Comparison of ENCODE assay signal across 8 cellular contexts in the genomic region with DNA sequence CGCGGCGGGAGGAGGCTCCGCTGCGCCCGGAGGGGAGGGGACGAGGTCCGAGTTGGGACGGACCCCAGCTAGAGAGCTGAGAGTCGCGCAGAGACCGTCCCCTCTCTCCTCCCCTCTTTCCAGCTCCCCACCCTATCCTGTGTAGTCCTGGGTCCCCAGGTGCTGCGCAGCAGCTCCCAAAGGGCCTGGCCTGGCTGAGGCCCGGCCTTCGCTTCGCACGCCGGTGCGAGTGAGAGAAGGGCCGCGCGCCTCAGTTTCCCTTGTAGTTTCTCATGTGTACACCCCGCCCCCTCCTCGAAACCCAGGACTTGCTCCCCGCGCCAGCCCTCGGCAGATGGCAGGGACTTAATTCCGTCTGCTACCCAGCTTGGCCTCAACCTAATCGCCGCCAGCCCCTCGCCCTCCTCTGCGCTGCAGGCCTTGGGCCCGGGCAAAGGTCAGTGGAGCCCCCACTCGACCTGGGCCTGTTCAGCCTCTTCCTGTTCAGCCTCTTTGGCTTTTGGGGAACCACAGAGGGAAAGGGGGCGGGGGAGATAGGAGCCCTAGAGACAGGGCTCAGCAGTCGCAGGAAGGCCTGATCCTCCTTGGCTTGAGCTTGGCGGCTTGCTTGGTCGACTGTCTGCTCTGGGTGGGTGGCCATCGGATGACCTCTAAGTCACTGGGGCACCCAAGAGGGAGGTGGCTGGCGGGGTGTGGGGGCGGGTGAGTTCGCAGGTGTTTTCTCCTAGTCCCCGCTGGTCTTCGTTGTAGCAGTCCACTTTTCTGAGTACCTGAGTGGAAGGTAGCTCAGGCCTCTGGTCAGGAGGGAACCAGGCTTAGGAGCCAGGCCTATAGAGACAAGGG. TPM values are rescaled to one million over a fixed set of nuclear protein-coding genes. Genes with fewer than 3 reads are reported as not detected.
DNase-seq lines count a peak whose midpoint lies in the region; ATAC-seq and TF ChIP-seq lines count a peak whose summit lies in the region.

No MANE protein-coding gene starts in this region.

- H3K27me3 ChIP-seq in NT2/D1 (ENCODE audit: insufficient read depth, insufficient read length): no peaks in the 10 kb centered on the region

- H3K27ac ChIP-seq in adipose tissue (ENCODE audit: low read depth, low read length): peak overlapping the region; percentile 90

- H3K4me3 ChIP-seq in GM12865 (ENCODE audit: low read depth, low read length) (peak overlapping the region; percentile 85), NT2/D1 (ENCODE audit: insufficient read length, low read depth) (peak overlapping the region; percentile 94)

- H3K36me3 ChIP-seq in NT2/D1 (ENCODE audit: insufficient read depth, insufficient read length, low read length): peaks cover 38% of the 10 kb centered on the region

- H3K9ac ChIP-seq in NT2/D1 (ENCODE audit: insufficient read length, low read depth): peak overlapping the region; percentile 96

- 5 to 8% (median 7%) methylated on average over 35 to 44 of the region's 44 CpGs for WGBS in adipose tissue, 3 donors

- in situ Hi-C loops in ACHN (cut with HindIII; ENCODE audit: low pct_ligation_motif_present, low pct_unique_long_range_greater_than_20kb, low sequenced_read_pairs): no loop called here

- H3K9me3 ChIP-seq in NT2/D1 (ENCODE audit: insufficient read depth, low read length): no peaks in the 10 kb centered on the region

- no peak for TF ChIP-seq CTCF in GM12865 (IDR thresholded peaks at IDR 0.05; ENCODE audit: insufficient read depth, low read depth, low read length, missing control alignments)

- intact Hi-C loops in sciatic nerve (cut with DNase I): loop anchor here (1.0 kb wide), 1 partner anchor 116 kb away; the partner anchor contains the start of gene PSMB4

- peak; percentile 29 for DNase-seq in ACHN
- peak; percentile 57 for DNase-seq in GM12865 (ENCODE audit: low read depth)
- DNase-seq in NT2/D1 (ENCODE audit: low read depth, low spot score): no peak
- peak; percentile 46 for DNase-seq in hepatic stellate cell (ENCODE audit: low spot score)
- DNase-seq in sciatic nerve (ENCODE audit: low spot score): peak; percentile 71
- no peak for DNase-seq in cerebellar nuclear complex (lab: John Stamatoyannopoulos, UW)

- H3K4me1 ChIP-seq in NT2/D1 (ENCODE audit: insufficient read depth, insufficient read length): peaks cover 21% of the 10 kb centered on the region

- no peak for ATAC-seq in sciatic nerve
- ATAC-seq in GM21526 (IDR thresholded peaks at IDR 0.05; ENCODE audit: low FRiP score, unreplicated experiment): no peak

RNA-seq across cellular contexts. Expression of gene ZNF687, which starts 1.0 kb away (rescaled TPM):
- 1 to 10 TPM; 4.9 to 10.0 (median 7.5) TPM for polyA plus RNA-seq in adipose tissue
- total RNA-seq in sciatic nerve: 18.8 TPM

RNA-seq across cellular contexts. Expression of gene PSMD4, which starts 28.6 kb away (rescaled TPM):
- 100 to 1,000 TPM; 115 to 142 (median 130) TPM for polyA plus RNA-seq in adipose tissue
- 119 TPM for total RNA-seq in sciatic nerve

RNA-seq across cellular contexts. Expression of gene PI4KB, which starts 44.1 kb away (rescaled TPM):
- polyA plus RNA-seq in adipose tissue: 10 to 100 TPM; 24.5 to 55.2 (median 46.7) TPM
- 71.4 TPM for total RNA-seq in sciatic nerve

Comparison
In these comparisons a context has a peak if more than half of its experiments do, and no peak if none do; other contexts are left out.
1. DNase-seq: peak in ACHN (single experiment), GM12865 (single experiment), hepatic stellate cell (single experiment) and sciatic nerve (single experiment); none in NT2/D1 (single experiment) and cerebellar nuclear complex (0 of 2).